ENCODE assay signal across 38 cellular contexts in genomic region chr6:148339766-148340165, GRCh38. TPM values are rescaled to one million over a fixed set of nuclear protein-coding genes. Genes with fewer than 3 reads are reported as not detected.
"Had no signal": no experiment of that assay in that cellular context is flagged by ENCODE, and none has a peak within 500 bp of the region (broad histone marks: within the 10 kb centered on the region; RNA-seq: fewer than 3 reads in every experiment).

No MANE protein-coding gene starts in this region.

- H3K36me3 Mint-ChIP-seq: activated naive CD4-positive, alpha-beta T cell treated with anti-CD3 and anti-CD28 coated beads, Interleukin-2, amount 50 U/mL, for 24 hours; activated naive CD8-positive, alpha-beta T cell; activated naive CD8-positive, alpha-beta T cell treated with anti-CD3 and anti-CD28 coated beads for 36 hours; activated naive CD8-positive, alpha-beta T cell treated with anti-CD3 and anti-CD28 coated beads, Interleukin-2, amount 10 ng/mL, durations not matched to agents 7 days and 5 days; brain had no signal

- H3K4me1 ChIP-seq: breast epithelium had no signal

- H3K9me3 ChIP-seq: adrenal gland, ascending aorta, body of pancreas, breast epithelium had no signal

- H3K4me1 Mint-ChIP-seq: activated T-helper 17 cell treated with anti-CD3 and anti-CD28 coated beads, Interleukin-2, amount 50 U/mL, for 72 hours had no signal

- H3K36me3 ChIP-seq: adrenal gland, ascending aorta, breast epithelium, cardiac muscle cell had no signal

- H3K4me3 Mint-ChIP-seq: activated naive CD4-positive, alpha-beta T cell treated with anti-CD3 and anti-CD28 coated beads for 36 hours; activated naive CD4-positive, alpha-beta T cell treated with anti-CD3 and anti-CD28 coated beads, Interleukin-2, amount 10 ng/mL, durations not matched to agents 7 days and 5 days; activated naive CD4-positive, alpha-beta T cell treated with anti-CD3 and anti-CD28 coated beads, Interleukin-2, amount 50 U/mL, for 24 hours; activated naive CD8-positive, alpha-beta T cell; activated naive CD8-positive, alpha-beta T cell treated with anti-CD3 and anti-CD28 coated beads for 36 hours; activated naive CD8-positive, alpha-beta T cell treated with anti-CD3 and anti-CD28 coated beads, Interleukin-2, amount 10 ng/mL, durations not matched to agents 7 days and 5 days; activated naive CD8-positive, alpha-beta T cell treated with anti-CD3 and anti-CD28 coated beads, Interleukin-2, amount 50 U/mL, for 24 hours; activated T-cell treated with anti-CD3 and anti-CD28 coated beads, Interleukin-2, amount 50 U/mL, for 24 hours; activated T-cell treated with anti-CD3 and anti-CD28 coated beads, Interleukin-2, amount 50 U/mL, for 4 hours; activated T-cell treated with anti-CD3 and anti-CD28 coated beads, Interleukin-2, amount 50 U/mL, for 72 hours; activated T-helper 1 cell treated with anti-CD3 and anti-CD28 coated beads, Interleukin-12 subunit alpha, Interleukin-12 subunit beta, Interleukin-2, Interleukin-4 antibody, amounts not matched to agents 30 ng/mL and 10 ng/mL and 1 ng/mL, durations not matched to agents 14 hours and 24 hours and 36 hours; activated T-helper 17 cell treated with anti-CD3 and anti-CD28 coated beads, Interleukin-2, amount 50 U/mL, for 72 hours; central memory CD8-positive, alpha-beta T cell had no signal

- H3K27ac Mint-ChIP-seq: activated naive CD4-positive, alpha-beta T cell treated with anti-CD3 and anti-CD28 coated beads for 36 hours; activated naive CD4-positive, alpha-beta T cell treated with anti-CD3 and anti-CD28 coated beads, Interleukin-2, amount 10 ng/mL, durations not matched to agents 7 days and 5 days; activated naive CD4-positive, alpha-beta T cell treated with anti-CD3 and anti-CD28 coated beads, Interleukin-2, amount 50 U/mL, for 24 hours; activated naive CD4-positive, alpha-beta T cell treated with anti-CD3 and anti-CD28 coated beads, Interleukin-2, amount 50 U/mL, for 72 hours; activated naive CD8-positive, alpha-beta T cell; activated naive CD8-positive, alpha-beta T cell treated with anti-CD3 and anti-CD28 coated beads for 36 hours; activated naive CD8-positive, alpha-beta T cell treated with anti-CD3 and anti-CD28 coated beads, Interleukin-2, amount 10 ng/mL, durations not matched to agents 7 days and 5 days; activated naive CD8-positive, alpha-beta T cell treated with anti-CD3 and anti-CD28 coated beads, Interleukin-2, amount 50 U/mL, for 24 hours; activated T-cell treated with anti-CD3 and anti-CD28 coated beads, Interleukin-2, amount 50 U/mL, for 24 hours; activated T-cell treated with anti-CD3 and anti-CD28 coated beads, Interleukin-2, amount 50 U/mL, for 72 hours; activated T-helper 1 cell treated with anti-CD3 and anti-CD28 coated beads, Interleukin-12 subunit alpha, Interleukin-12 subunit beta, Interleukin-2, Interleukin-4 antibody, amounts not matched to agents 30 ng/mL and 10 ng/mL and 1 ng/mL, durations not matched to agents 14 hours and 24 hours and 36 hours; activated T-helper 17 cell treated with anti-CD3 and anti-CD28 coated beads, Interleukin-2, amount 50 U/mL, for 72 hours; activated T-helper 2 cell treated with anti-CD3 and anti-CD28 coated beads, Interferon-gamma antibody, Interleukin-2, Interleukin-4, amounts not matched to agents 10 μg/mL and 5 μg/mL and 100 μg/mL, durations not matched to agents 14 hours and 24 hours and 36 hours; brain had no signal

- H3K27ac ChIP-seq: adrenal gland, ascending aorta, body of pancreas, brain microvascular endothelial cell, cardiac muscle cell had no signal

- H3K27me3 ChIP-seq: adrenal gland, ascending aorta, body of pancreas, brain microvascular endothelial cell, breast epithelium, cardiac muscle cell had no signal

- H3K9me3 Mint-ChIP-seq: activated naive CD4-positive, alpha-beta T cell treated with anti-CD3 and anti-CD28 coated beads for 36 hours; activated naive CD4-positive, alpha-beta T cell treated with anti-CD3 and anti-CD28 coated beads, Interleukin-2, amount 10 ng/mL, durations not matched to agents 7 days and 5 days; activated naive CD4-positive, alpha-beta T cell treated with anti-CD3 and anti-CD28 coated beads, Interleukin-2, amount 50 U/mL, for 24 hours; activated naive CD4-positive, alpha-beta T cell treated with anti-CD3 and anti-CD28 coated beads, Interleukin-2, amount 50 U/mL, for 72 hours; activated naive CD8-positive, alpha-beta T cell treated with anti-CD3 and anti-CD28 coated beads for 36 hours; activated naive CD8-positive, alpha-beta T cell treated with anti-CD3 and anti-CD28 coated beads, Interleukin-2, amount 10 ng/mL, durations not matched to agents 7 days and 5 days; activated naive CD8-positive, alpha-beta T cell treated with anti-CD3 and anti-CD28 coated beads, Interleukin-2, amount 50 U/mL, for 24 hours; activated T-cell treated with anti-CD3 and anti-CD28 coated beads, Interleukin-2, amount 50 U/mL, for 24 hours; activated T-cell treated with anti-CD3 and anti-CD28 coated beads, Interleukin-2, amount 50 U/mL, for 4 hours; activated T-cell treated with anti-CD3 and anti-CD28 coated beads, Interleukin-2, amount 50 U/mL, for 72 hours; activated T-helper 1 cell treated with anti-CD3 and anti-CD28 coated beads, Interleukin-12 subunit alpha, Interleukin-12 subunit beta, Interleukin-2, Interleukin-4 antibody, amounts not matched to agents 30 ng/mL and 10 ng/mL and 1 ng/mL, durations not matched to agents 14 hours and 24 hours and 36 hours; activated T-helper 17 cell treated with anti-CD3 and anti-CD28 coated beads, Interleukin-2, amount 50 U/mL, for 72 hours; activated T-helper 2 cell treated with anti-CD3 and anti-CD28 coated beads, Interferon-gamma antibody, Interleukin-2, Interleukin-4, amounts not matched to agents 10 μg/mL and 5 μg/mL and 100 μg/mL, durations not matched to agents 14 hours and 24 hours and 36 hours; brain; central memory CD8-positive, alpha-beta T cell had no signal

- DNase-seq: activated effector memory CD4-positive, alpha-beta T cell treated with anti-CD3 and anti-CD28 coated beads, Interleukin-2, amount 50 U/mL, for 16 hours; activated effector memory CD4-positive, alpha-beta T cell treated with Interleukin-2 at 50 U/mL for 16 hours; activated gamma-delta T cell; activated gamma-delta T cell treated with Interleukin-2 at 50 U/mL for 16 hours; activated naive CD4-positive, alpha-beta T cell; activated naive CD4-positive, alpha-beta T cell treated with anti-CD3 and anti-CD28 coated beads for 36 hours; activated naive CD4-positive, alpha-beta T cell treated with anti-CD3 and anti-CD28 coated beads, Interleukin-2, amount 10 ng/mL, durations not matched to agents 7 days and 5 days; activated naive CD4-positive, alpha-beta T cell treated with anti-CD3 and anti-CD28 coated beads, Interleukin-2, amount 50 U/mL, for 16 hours; activated naive CD4-positive, alpha-beta T cell treated with Interleukin-2 at 50 U/mL for 16 hours; activated naive CD8-positive, alpha-beta T cell treated with anti-CD3 and anti-CD28 coated beads for 36 hours; activated naive CD8-positive, alpha-beta T cell treated with anti-CD3 and anti-CD28 coated beads, Interleukin-2, amount 10 ng/mL, durations not matched to agents 7 days and 5 days; activated naive CD8-positive, alpha-beta T cell treated with anti-CD3 and anti-CD28 coated beads, Interleukin-2, amount 50 U/mL, for 24 hours; activated T-cell treated with anti-CD3 and anti-CD28 coated beads, Interleukin-2, amount 50 U/mL, for 1 hour; activated T-cell treated with anti-CD3 and anti-CD28 coated beads, Interleukin-2, amount 50 U/mL, for 24 hours; activated T-cell treated with anti-CD3 and anti-CD28 coated beads, Interleukin-2, amount 50 U/mL, for 4 hours; activated T-cell treated with anti-CD3 and anti-CD28 coated beads, Interleukin-2, amount 50 U/mL, for 48 hours; activated T-cell treated with anti-CD3 and anti-CD28 coated beads, Interleukin-2, amount 50 U/mL, for 72 hours; adrenal gland; amniotic stem cell; amygdala; anterior cingulate cortex; aorta; body of pancreas; brain microvascular endothelial cell; caudate nucleus; central memory CD4-positive, alpha-beta T cell; cerebellar nuclear complex had no signal

- H3K4me3 ChIP-seq: adrenal gland, ascending aorta, body of pancreas, breast epithelium, cardiac muscle cell had no signal

RNA-seq across cellular contexts. Expression of gene SASH1, which starts 2.9 kb away (rescaled TPM):
- total RNA-seq: activated naive CD4-positive, alpha-beta T cell treated with anti-CD3 and anti-CD28 coated beads for 36 hours; activated naive CD8-positive, alpha-beta T cell treated with anti-CD3 and anti-CD28 coated beads, Interleukin-2, amount 10 ng/mL, durations not matched to agents 7 days and 5 days had no signal
